In the genomic region with DNA sequence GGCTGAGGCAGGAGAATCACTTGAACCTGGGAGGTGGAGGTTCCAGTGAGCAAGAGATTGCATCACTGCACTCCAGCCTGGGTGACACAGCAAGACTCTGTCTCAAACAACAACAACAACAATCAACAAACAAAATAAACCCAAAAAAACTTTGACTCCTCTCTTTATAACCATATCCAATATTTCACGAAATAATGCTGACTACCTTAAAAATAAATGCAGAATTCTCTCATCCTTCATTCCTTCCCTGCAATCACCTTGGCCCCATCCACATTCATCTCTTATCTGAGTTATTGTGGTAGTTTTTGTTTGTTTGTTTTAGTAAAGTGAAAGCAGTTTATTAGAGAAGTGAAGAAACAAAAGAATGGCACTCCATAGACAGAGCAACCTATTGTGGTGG, we compare ENCODE assay signal across 33 cellular contexts. TPM values are rescaled to one million over a fixed set of nuclear protein-coding genes. Genes with fewer than 3 reads are reported as not detected.
"Had no signal": no experiment of that assay in that cellular context is flagged by ENCODE, and none has a peak within 500 bp of the region (broad histone marks: within the 10 kb centered on the region; RNA-seq: fewer than 3 reads in every experiment).

No MANE protein-coding gene starts in this region.

- DNase-seq: islet precursor cell; left ventricle myocardium inferior; midbrain; mucosa of descending colon; naive thymus-derived CD4-positive, alpha-beta T cell; nucleus accumbens; pancreas; retina; right cardiac atrium; sigmoid colon; small intestine; spleen; stimulated activated CD4-positive, alpha-beta T cell treated with anti-CD3 and anti-CD28 coated beads, Interleukin-4, amount 100 ng/mL, for 24 hours; stimulated activated naive CD4-positive, alpha-beta T cell; substantia nigra; uterus had no signal

- H3K36me3 Mint-ChIP-seq: memory B cell; natural killer cell treated with Interleukin-12 subunit alpha and Interleukin-12 subunit beta and Interleukin-15 and Interleukin-18, amount 100 ng/mL, for 72 hours; stimulated activated effector memory CD8-positive, alpha-beta T cell treated with anti-CD3 and anti-CD28 coated beads, Interleukin-12 subunit alpha, Interleukin-12 subunit beta, amount 100 ng/mL, for 72 hours; type B pancreatic cell had no signal

- H2AFZ ChIP-seq: hepatocyte had no signal

- H3K9me3 Mint-ChIP-seq: natural killer cell treated with Interleukin-12 subunit alpha and Interleukin-12 subunit beta and Interleukin-15 and Interleukin-18, amount 100 ng/mL, for 72 hours; stimulated activated effector memory CD8-positive, alpha-beta T cell treated with anti-CD3 and anti-CD28 coated beads, Interleukin-12 subunit alpha, Interleukin-12 subunit beta, amount 100 ng/mL, for 72 hours; stimulated activated naive CD8-positive, alpha-beta T cell treated with anti-CD3 and anti-CD28 coated beads, Interleukin-15, Interleukin-2, amounts not matched to agents 100 ng/mL and 50 ng/mL, for 24 hours; type B pancreatic cell had no signal

- H3K36me3 ChIP-seq: left ventricle myocardium inferior, pancreas, prostate gland, sigmoid colon, spleen, tibial nerve, uterus had no signal

- H3K9me3 ChIP-seq: left ventricle myocardium inferior, mucosa of descending colon, pancreas, prostate gland, sigmoid colon, spleen, tibial nerve, uterus had no signal

- H3K4me3 ChIP-seq: hepatocyte, left ventricle myocardium inferior, lung, mucosa of descending colon, pancreas, prostate gland, sigmoid colon, spleen, tibial nerve, uterus had no signal

- H3K4me3 Mint-ChIP-seq: memory B cell; naive thymus-derived CD4-positive, alpha-beta T cell; natural killer cell treated with Interleukin-12 subunit alpha and Interleukin-12 subunit beta and Interleukin-15 and Interleukin-18, amount 100 ng/mL, for 72 hours; stimulated activated effector memory CD8-positive, alpha-beta T cell treated with anti-CD3 and anti-CD28 coated beads, Interleukin-12 subunit alpha, Interleukin-12 subunit beta, amount 100 ng/mL, for 72 hours; stimulated activated naive CD8-positive, alpha-beta T cell treated with anti-CD3 and anti-CD28 coated beads, Interleukin-15, Interleukin-2, amounts not matched to agents 100 ng/mL and 50 ng/mL, for 24 hours; type B pancreatic cell had no signal

- H3K4me2 ChIP-seq: hepatocyte had no signal

- H3K4me1 Mint-ChIP-seq: memory B cell; stimulated activated effector memory CD8-positive, alpha-beta T cell treated with anti-CD3 and anti-CD28 coated beads, Interleukin-12 subunit alpha, Interleukin-12 subunit beta, amount 100 ng/mL, for 72 hours had no signal

- FAIRE-seq: pancreas, small intestine had no signal

- H3K4me1 ChIP-seq: left ventricle myocardium inferior, pancreas, prostate gland, uterus had no signal

- H3K27ac ChIP-seq: hepatocyte, left ventricle myocardium inferior, pancreas, prostate gland, sigmoid colon, spleen, tibial nerve, uterus had no signal

- ATAC-seq: mucosa of descending colon; naive thymus-derived CD4-positive, alpha-beta T cell; natural killer cell treated with Interleukin-12 subunit alpha and Interleukin-12 subunit beta and Interleukin-15 and Interleukin-18, amount 100 ng/mL, for 72 hours; pancreas; right cardiac atrium; stimulated activated effector memory CD8-positive, alpha-beta T cell treated with anti-CD3 and anti-CD28 coated beads, Interleukin-12 subunit alpha, Interleukin-12 subunit beta, amount 100 ng/mL, for 72 hours had no signal

- H3K79me2 ChIP-seq: hepatocyte had no signal

- H3K27ac Mint-ChIP-seq: memory B cell; naive thymus-derived CD4-positive, alpha-beta T cell; natural killer cell treated with Interleukin-12 subunit alpha and Interleukin-12 subunit beta and Interleukin-15 and Interleukin-18, amount 100 ng/mL, for 72 hours; stimulated activated effector memory CD8-positive, alpha-beta T cell treated with anti-CD3 and anti-CD28 coated beads, Interleukin-12 subunit alpha, Interleukin-12 subunit beta, amount 100 ng/mL, for 72 hours; stimulated activated naive CD8-positive, alpha-beta T cell treated with anti-CD3 and anti-CD28 coated beads, Interleukin-15, Interleukin-2, amounts not matched to agents 100 ng/mL and 50 ng/mL, for 24 hours; type B pancreatic cell had no signal

RNA-seq across cellular contexts. Expression of a gene that starts 3.2 kb away (rescaled TPM):
- total RNA-seq: mesenteric fat pad; natural killer cell treated with Interleukin-12 subunit alpha and Interleukin-12 subunit beta and Interleukin-15 and Interleukin-18, amount 100 ng/mL, for 72 hours; spleen; tibial nerve; ureter had no signal
- polyA plus RNA-seq: naive thymus-derived CD4-positive, alpha-beta T cell had no signal

RNA-seq across cellular contexts. Expression of a gene that starts 26.5 kb away (rescaled TPM):
- total RNA-seq: hepatocyte; kidney epithelial cell; left ventricle myocardium inferior; lower leg skin; lung; mesenteric fat pad; mucosa of descending colon; myocyte; naive thymus-derived CD4-positive, alpha-beta T cell; natural killer cell treated with Interleukin-12 subunit alpha and Interleukin-12 subunit beta and Interleukin-15 and Interleukin-18, amount 100 ng/mL, for 72 hours; osteoblast; pancreas; prostate gland; right cardiac atrium; sigmoid colon; tibial nerve; ureter; uterus had no signal
- polyA plus RNA-seq: hepatocyte; lung; naive thymus-derived CD4-positive, alpha-beta T cell; neural cell; right cardiac atrium; sigmoid colon; spleen had no signal

RNA-seq across cellular contexts. Expression of a gene that starts 52.3 kb away (rescaled TPM):
- polyA plus RNA-seq: neural cell had no signal

RNA-seq across cellular contexts. Expression of a gene that starts 53.0 kb away (rescaled TPM):
- total RNA-seq: kidney epithelial cell; left ventricle myocardium inferior; lower leg skin; mesenteric fat pad; mucosa of descending colon; naive thymus-derived CD4-positive, alpha-beta T cell; natural killer cell treated with Interleukin-12 subunit alpha and Interleukin-12 subunit beta and Interleukin-15 and Interleukin-18, amount 100 ng/mL, for 72 hours; osteoblast; pancreas; prostate gland; right cardiac atrium; sigmoid colon; spleen; temporal lobe; tibial nerve; ureter had no signal
- polyA plus RNA-seq: hepatocyte; naive thymus-derived CD4-positive, alpha-beta T cell; neural cell; pancreas; right cardiac atrium; sigmoid colon; spleen had no signal
